13 cellular contexts compared by ENCODE assay signal in genomic region chr3:96331341-96331740, GRCh38.
DNase-seq lines count a peak whose midpoint lies in the region; ATAC-seq, FAIRE-seq and TF ChIP-seq lines count a peak whose summit lies in the region.
"Had no signal": no experiment of that assay in that cellular context is flagged by ENCODE, and none has a peak within 500 bp of the region (broad histone marks: within the 10 kb centered on the region; RNA-seq: fewer than 3 reads in every experiment).

No MANE protein-coding gene starts in this region.

- H3K27ac ChIP-seq in A549 (no peak overlapping the region), H9 (ENCODE audit: insufficient read length, low read depth, low read length) (no peak overlapping the region)
- H3K27ac ChIP-seq: BLaER1 treated with 17β-estradiol and CSF1 and Interleukin-3, amounts not matched to agents 10 nM and 100 nM; cardiac muscle cell; GM23248 had no signal

- no peak overlapping the region for H2AFZ ChIP-seq in H9 (ENCODE audit: low read length)
- H2AFZ ChIP-seq: GM23248 had no signal

- WGBS in A549 (ENCODE audit: missing lambda C conversion rate) = 6% methylated on average over 1 of the region's 1 CpG
- WGBS in H9 (ENCODE audit: extremely low coverage, insufficient read length, low lambda C conversion rate) = no CpG with 5 or more reads among the region's 1 CpG

- H3K4me2 ChIP-seq in A549 = no peak overlapping the region
- no peak overlapping the region for H3K4me2 ChIP-seq in H9 (ENCODE audit: insufficient read depth, insufficient read length, low read length)
- H3K4me2 ChIP-seq: BLaER1 treated with 17β-estradiol and CSF1 and Interleukin-3, amounts not matched to agents 10 nM and 100 nM had no signal

- H3K4me1 Mint-ChIP-seq in H9 = peaks cover 15 to 16% of the 10 kb centered on the region in 2 experiments
- H3K4me1 Mint-ChIP-seq: activated T-helper 17 cell treated with anti-CD3 and anti-CD28 coated beads, Interleukin-2, amount 50 U/mL, for 72 hours had no signal

- no peak overlapping the region for H2AK5ac ChIP-seq in H9 (ENCODE audit: insufficient read length, low read length)

- H3K23ac ChIP-seq in H9 (ENCODE audit: insufficient read length, low read depth, low read length) = no peak overlapping the region

- no peak overlapping the region for H3K56ac ChIP-seq in H9 (ENCODE audit: insufficient read length, low read depth, low read length)

- FAIRE-seq in A549 (lab: Jason Lieb, UNC) = no peak

- H2BK20ac ChIP-seq in H9 (ENCODE audit: low read depth, low read length, poor library complexity, severe bottlenecking) = no peak overlapping the region

- no peak overlapping the region for H3K27ac Mint-ChIP-seq in H9
- H3K27ac Mint-ChIP-seq: activated T-helper 17 cell treated with anti-CD3 and anti-CD28 coated beads, Interleukin-2, amount 50 U/mL, for 72 hours had no signal

- TF ChIP-seq EP300 in A549 (IDR thresholded peaks at IDR 0.05) = no peak

- no peaks in the 10 kb centered on the region for H3K79me1 ChIP-seq in H9 (ENCODE audit: insufficient read depth, low read depth, low read length, poor library complexity, severe bottlenecking)

- H3T11ph ChIP-seq in H9 (ENCODE audit: low read length) = no peak overlapping the region

- H4K5ac ChIP-seq in H9 (ENCODE audit: insufficient read length, low read depth, low read length) = no peak overlapping the region

- TF ChIP-seq RAD21 in A549 (conservative IDR thresholded peaks at IDR 0.05 in 1 of 2, IDR thresholded peaks at IDR 0.05 in 1 of 2) = peak; percentile 27 to 40; a peak in 2 of 5 replicates

- H3K79me2 ChIP-seq in H9 (ENCODE audit: insufficient read depth, low read length) = no peaks in the 10 kb centered on the region

- H3K23me2 ChIP-seq in H9 (ENCODE audit: insufficient read length, low read depth, low read length, poor library complexity, severe bottlenecking) = no peaks in the 10 kb centered on the region

- H3K4me1 ChIP-seq in A549 = no peaks in the 10 kb centered on the region
- H3K4me1 ChIP-seq in H9 (ENCODE audit: insufficient read depth, low read length) = no peaks in the 10 kb centered on the region
- H3K4me1 ChIP-seq: BLaER1 treated with 17β-estradiol and CSF1 and Interleukin-3, amounts not matched to agents 10 nM and 100 nM had no signal

- ATAC-seq in A549 = no peak
- ATAC-seq in esophagus mucosa = no peak
- ATAC-seq: activated T-helper 17 cell treated with anti-CD3 and anti-CD28 coated beads, Interleukin-2, amount 50 U/mL, for 72 hours had no signal

- H4K91ac ChIP-seq in H9 (ENCODE audit: insufficient read length, low read depth, low read length) = no peak overlapping the region

- H4K20me1 ChIP-seq in H9 (ENCODE audit: control insufficient read depth, insufficient read depth, insufficient read length) = no peaks in the 10 kb centered on the region
- H4K20me1 ChIP-seq: BLaER1 treated with 17β-estradiol and CSF1 and Interleukin-3, amounts not matched to agents 10 nM and 100 nM had no signal

- no peak overlapping the region for H3K9ac ChIP-seq in H9 (ENCODE audit: extremely low read depth, insufficient read length, low read length)
- H3K9ac ChIP-seq: BLaER1 treated with 17β-estradiol and CSF1 and Interleukin-3, amounts not matched to agents 10 nM and 100 nM; GM23248 had no signal

- no peak overlapping the region for H2BK15ac ChIP-seq in H9 (ENCODE audit: low read depth, low read length)

- no peaks in the 10 kb centered on the region for H3K9me3 Mint-ChIP-seq in H9

- peak in 1 of 2 experiments; percentile 12 for DNase-seq in A549 (ENCODE audit: low read depth in 1 of 2, low spot score in 1 of 2)
- DNase-seq in H9 = no peak
- peak; percentile 5 for DNase-seq in NCI-H460 (ENCODE audit: extremely low read depth, low read depth)
- DNase-seq in dedifferentiated amniotic fluid mesenchymal stem cell (ENCODE audit: extremely low spot score) = peak; percentile 16
- DNase-seq in DMS114 treated with DMSO at 0.1 percent for 48 hours (lab: John Stamatoyannopoulos, UW; ENCODE audit: unreplicated experiment) = no peak
- no peak for DNase-seq in cerebellar nuclear complex (lab: John Stamatoyannopoulos, UW)
- no peak for DNase-seq in epidermal melanocyte (ENCODE audit: insufficient read length, low spot score)
- DNase-seq: activated CD4-positive, alpha-beta T cell treated with anti-CD3 and anti-CD28 coated beads for 48 hours; GM23248 had no signal

- no peak overlapping the region for H2BK12ac ChIP-seq in H9 (ENCODE audit: insufficient read length, low read depth, low read length)

- POLR2A ChIA-PET in A549 (lab: Yijun Ruan, JAX) = no interaction called here

- H4K8ac ChIP-seq in H9 (replicated peaks; ENCODE audit: insufficient read length, low read depth, low read length) = no peak overlapping the region

- no peaks in the 10 kb centered on the region for H3K27me3 ChIP-seq in H9 (ENCODE audit: insufficient read depth, low read length)
- H3K27me3 ChIP-seq: BLaER1 treated with 17β-estradiol and CSF1 and Interleukin-3, amounts not matched to agents 10 nM and 100 nM; cardiac muscle cell had no signal

- no peak overlapping the region for H2BK120ac ChIP-seq in H9 (ENCODE audit: low read depth, low read length, poor library complexity, severe bottlenecking)

- 0 out of 3 replicates have a peak, but pooled peaks have one; percentile 7 for TF ChIP-seq CTCF in A549 (IDR thresholded peaks at IDR 0.05)
- peak; percentile 54 for TF ChIP-seq CTCF in H9 (conservative IDR thresholded peaks at IDR 0.05)

- H3K18ac ChIP-seq in H9 (ENCODE audit: insufficient read length, low read depth, low read length) = no peak overlapping the region

- H3K36me3 Mint-ChIP-seq in H9 (ENCODE audit: insufficient read depth in 1 of 3, low read depth in 3 of 3) = no peaks in the 10 kb centered on the region

- CTCF ChIA-PET in A549 (lab: Yijun Ruan, JAX) = interaction anchor here (1.4 kb wide), 1 partner anchor 15 kb away, joined by 4 read pairs; no protein-coding TSS in a partner anchor

- no peak overlapping the region for H3K4me3 ChIP-seq in A549
- H3K4me3 ChIP-seq: BLaER1 treated with 17β-estradiol and CSF1 and Interleukin-3, amounts not matched to agents 10 nM and 100 nM; cardiac muscle cell; GM23248 had no signal

- H3K14ac ChIP-seq in H9 (ENCODE audit: insufficient read depth, low read length) = no peak overlapping the region

- H3K4me3 Mint-ChIP-seq in H9 = no peak overlapping the region
- H3K4me3 Mint-ChIP-seq: activated T-helper 17 cell treated with anti-CD3 and anti-CD28 coated beads, Interleukin-2, amount 50 U/mL, for 72 hours had no signal

- no peak for TF ChIP-seq POLR2A in A549 (IDR thresholded peaks at IDR 0.05; ENCODE audit: low read length)

- H3K4ac ChIP-seq in H9 (ENCODE audit: low read depth, low read length) = no peak overlapping the region

- H3K9me3 ChIP-seq in A549 (no peaks in the 10 kb centered on the region), H9 (ENCODE audit: control insufficient read depth, low read depth, low read length) (no peaks in the 10 kb centered on the region)
- H3K9me3 ChIP-seq: BLaER1 treated with 17β-estradiol and CSF1 and Interleukin-3, amounts not matched to agents 10 nM and 100 nM had no signal

- no peak overlapping the region for H2BK5ac ChIP-seq in H9 (ENCODE audit: insufficient read length, low read length)

- no peaks in the 10 kb centered on the region; the same call in 1 of the 2 replicates for H3K27me3 Mint-ChIP-seq in H9 (ENCODE audit: low read depth)
- H3K27me3 Mint-ChIP-seq: activated T-helper 17 cell treated with anti-CD3 and anti-CD28 coated beads, Interleukin-2, amount 50 U/mL, for 72 hours had no signal

TF ChIP-seq in A549, 52 proteins besides CTCF, POLR2A, EP300 and RAD21 (continues in another document):
- no peak for TF ChIP-seq ATOH8 (CRISPR knock-in tag; IDR thresholded peaks at IDR 0.05; ENCODE audit: low read depth)
- no peak for TF ChIP-seq REST (IDR thresholded peaks at IDR 0.05)
- TF ChIP-seq CHD2 (IDR thresholded peaks at IDR 0.05; ENCODE audit: low read length, partially characterized antibody) = no peak
- no peak for TF ChIP-seq PHF8 (IDR thresholded peaks at IDR 0.05; ENCODE audit: borderline replicate concordance, low read depth)
- no peak for TF ChIP-seq NPAS2 (CRISPR knock-in tag; IDR thresholded peaks at IDR 0.05; ENCODE audit: borderline replicate concordance)
- no peak for TF ChIP-seq ZFP36 (IDR thresholded peaks at IDR 0.05; ENCODE audit: borderline replicate concordance, partially characterized antibody)
- TF ChIP-seq HOXA7 (CRISPR knock-in tag; IDR thresholded peaks at IDR 0.05) = no peak
- TF ChIP-seq CBX8 (IDR thresholded peaks at IDR 0.05) = no peak
- no peak for TF ChIP-seq SMC3 (IDR thresholded peaks at IDR 0.05)
- TF ChIP-seq MAFK (IDR thresholded peaks at IDR 0.05; ENCODE audit: partially characterized antibody) = no peak
- TF ChIP-seq FOSB (CRISPR knock-in tag; IDR thresholded peaks at IDR 0.05) = no peak

Comparison
In these comparisons a context has a peak if more than half of its experiments do, and no peak if none do; other contexts are left out.
1. DNase-seq: peak in NCI-H460 (single experiment) and dedifferentiated amniotic fluid mesenchymal stem cell (single experiment); none in H9 (single experiment), DMS114 treated with DMSO at 0.1 percent for 48 hours (single experiment), cerebellar nuclear complex (0 of 2) and epidermal melanocyte (single experiment).